1 cellular context compared by ENCODE assay signal in genomic region chr14:74085047-74085637, GRCh38.
TF ChIP-seq lines count a peak whose summit lies in the region.

No MANE protein-coding gene starts in this region.

TF ChIP-seq in K562, 482 proteins besides CTCF, POLR2A, EP300 and RAD21 (continued from another document and continues in another):
- TF ChIP-seq MGA (IDR thresholded peaks at IDR 0.05) (0 out of 2 replicates have a peak, but pooled peaks have one; percentile 8), MBD1 (CRISPR knock-in tag; IDR thresholded peaks at IDR 0.05) (no peak), TAF9B (IDR thresholded peaks at IDR 0.05; ENCODE audit: partially characterized antibody) (peak; percentile 74), CBFA2T2 (conservative IDR thresholded peaks at IDR 0.05) (no peak), NFRKB (IDR thresholded peaks at IDR 0.05; ENCODE audit: low read depth) (peak; percentile 88; the same call in 1 of the 2 replicates), U2AF2 (optimal IDR thresholded peaks at IDR 0.05; ENCODE audit: low read depth, low read length) (no peak), NR0B1 (IDR thresholded peaks at IDR 0.05; ENCODE audit: partially characterized antibody) (no peak), NFIC (IDR thresholded peaks at IDR 0.05) (0 out of 2 replicates have a peak, but pooled peaks have one; percentile 9), SIRT6 (IDR thresholded peaks at IDR 0.05; ENCODE audit: low read depth, low read length) (no peak), BACH1 (tag; IDR thresholded peaks at IDR 0.05) (no peak), ZNF134 (CRISPR knock-in tag; conservative IDR thresholded peaks at IDR 0.05) (no peak), ATF3 (IDR thresholded peaks at IDR 0.05) (0 out of 2 replicates have a peak, but pooled peaks have one; percentile 5), ATF3 (CRISPR knock-in tag; conservative IDR thresholded peaks at IDR 0.05) (no peak), FOSL1 (tag; conservative IDR thresholded peaks at IDR 0.05) (no peak), HINFP (tag; conservative IDR thresholded peaks at IDR 0.05; ENCODE audit: low read depth) (no peak), SUPT5H (IDR thresholded peaks at IDR 0.05) (peak; percentile 64), MCM2 (IDR thresholded peaks at IDR 0.05; ENCODE audit: low read depth) (no peak), ARNT (IDR thresholded peaks at IDR 0.05) (peak; percentile 3 to 76; a peak in 2 of 4 replicates), PHF8 (IDR thresholded peaks at IDR 0.05; ENCODE audit: borderline replicate concordance, low read length) (peak; percentile 20; the same call in 1 of the 2 replicates), ZBTB43 (CRISPR knock-in tag; IDR thresholded peaks at IDR 0.05) (no peak), RNF219 (CRISPR knock-in tag; IDR thresholded peaks at IDR 0.05) (no peak), PTTG1 (tag; IDR thresholded peaks at IDR 0.05; ENCODE audit: low read depth) (no peak), FUS (optimal IDR thresholded peaks at IDR 0.05; ENCODE audit: low read depth, low read length) (no peak), MAZ (CRISPR knock-in tag; conservative IDR thresholded peaks at IDR 0.05 in 1 of 2, IDR thresholded peaks at IDR 0.05 in 1 of 2) (peak in 1 of 2 experiments; percentile 0; a peak in 1 of 4 replicates), PML (IDR thresholded peaks at IDR 0.05; ENCODE audit: low read length) (no peak), ZNF639 (CRISPR knock-in tag; conservative IDR thresholded peaks at IDR 0.05 in 1 of 2, IDR thresholded peaks at IDR 0.05 in 1 of 2) (no peak), THRB (CRISPR knock-in tag; conservative IDR thresholded peaks at IDR 0.05) (0 out of 2 replicates have a peak, but pooled peaks have one; percentile 33), ZNF23 (CRISPR knock-in tag; IDR thresholded peaks at IDR 0.05) (no peak), DDX20 (tag; IDR thresholded peaks at IDR 0.05; ENCODE audit: low read depth) (no peak), ZNF395 (CRISPR knock-in tag; IDR thresholded peaks at IDR 0.05) (0 out of 2 replicates have a peak, but pooled peaks have one; percentile 67)
